ENCODE assay signal across 1 cellular context in the genomic region with DNA sequence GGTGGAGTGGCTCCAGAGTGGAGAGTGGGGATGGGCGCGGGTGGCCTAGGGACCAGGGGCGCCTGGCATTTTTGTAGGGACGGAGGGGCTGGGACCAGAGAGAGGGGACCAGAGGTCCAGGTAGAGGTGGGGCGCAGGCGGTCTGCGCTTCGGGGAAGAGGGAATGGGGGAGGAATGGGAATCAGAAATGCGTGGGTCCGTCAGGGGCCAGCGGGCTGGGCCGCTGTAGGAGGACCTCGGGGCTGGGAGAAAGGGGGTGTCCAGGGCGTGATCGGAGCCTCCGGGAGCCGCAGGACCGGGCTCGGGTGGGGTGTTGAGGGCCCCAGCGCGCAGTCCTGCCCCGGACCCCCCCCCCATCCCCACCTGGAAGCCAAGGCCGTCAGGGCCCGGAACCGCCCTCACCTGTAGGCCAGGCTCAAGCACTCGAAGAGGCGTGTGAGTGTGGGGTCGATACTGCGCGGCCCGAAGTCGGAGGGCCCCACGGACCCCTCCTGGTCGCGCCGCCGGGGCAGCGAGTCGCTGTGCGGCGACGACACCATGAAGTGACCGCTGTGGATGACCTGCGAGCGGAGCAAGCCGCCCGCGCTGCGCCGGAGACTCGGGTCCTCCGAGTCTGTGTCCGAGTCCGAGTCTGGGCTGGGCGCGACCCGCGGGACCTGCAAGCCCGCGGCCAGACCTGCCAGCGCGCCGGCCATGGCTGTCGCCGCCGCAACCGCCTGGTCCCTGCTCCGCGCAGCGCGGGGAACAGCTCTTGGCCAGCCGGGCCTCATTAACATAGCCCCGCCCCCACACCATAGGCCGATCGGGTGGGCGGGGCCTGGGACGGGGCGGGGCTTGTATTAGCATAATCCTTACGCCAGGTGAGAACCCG.
A peak's percentile ranks its signal among the peaks of the same experiment; 100 is the strongest.
TF ChIP-seq lines count a peak whose summit lies in the region.

A gene with protein sequence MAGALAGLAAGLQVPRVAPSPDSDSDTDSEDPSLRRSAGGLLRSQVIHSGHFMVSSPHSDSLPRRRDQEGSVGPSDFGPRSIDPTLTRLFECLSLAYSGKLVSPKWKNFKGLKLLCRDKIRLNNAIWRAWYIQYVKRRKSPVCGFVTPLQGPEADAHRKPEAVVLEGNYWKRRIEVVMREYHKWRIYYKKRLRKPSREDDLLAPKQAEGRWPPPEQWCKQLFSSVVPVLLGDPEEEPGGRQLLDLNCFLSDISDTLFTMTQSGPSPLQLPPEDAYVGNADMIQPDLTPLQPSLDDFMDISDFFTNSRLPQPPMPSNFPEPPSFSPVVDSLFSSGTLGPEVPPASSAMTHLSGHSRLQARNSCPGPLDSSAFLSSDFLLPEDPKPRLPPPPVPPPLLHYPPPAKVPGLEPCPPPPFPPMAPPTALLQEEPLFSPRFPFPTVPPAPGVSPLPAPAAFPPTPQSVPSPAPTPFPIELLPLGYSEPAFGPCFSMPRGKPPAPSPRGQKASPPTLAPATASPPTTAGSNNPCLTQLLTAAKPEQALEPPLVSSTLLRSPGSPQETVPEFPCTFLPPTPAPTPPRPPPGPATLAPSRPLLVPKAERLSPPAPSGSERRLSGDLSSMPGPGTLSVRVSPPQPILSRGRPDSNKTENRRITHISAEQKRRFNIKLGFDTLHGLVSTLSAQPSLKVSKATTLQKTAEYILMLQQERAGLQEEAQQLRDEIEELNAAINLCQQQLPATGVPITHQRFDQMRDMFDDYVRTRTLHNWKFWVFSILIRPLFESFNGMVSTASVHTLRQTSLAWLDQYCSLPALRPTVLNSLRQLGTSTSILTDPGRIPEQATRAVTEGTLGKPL (minus strand): TSS at position 725 of the 871 bp plus-strand sequence. CDS start 30 bp downstream, at position 695.

TF ChIP-seq in HepG2, 621 proteins besides CTCF, POLR2A, EP300 and RAD21 (continued from another document and continues in another):
- TF ChIP-seq, protein P1, sequence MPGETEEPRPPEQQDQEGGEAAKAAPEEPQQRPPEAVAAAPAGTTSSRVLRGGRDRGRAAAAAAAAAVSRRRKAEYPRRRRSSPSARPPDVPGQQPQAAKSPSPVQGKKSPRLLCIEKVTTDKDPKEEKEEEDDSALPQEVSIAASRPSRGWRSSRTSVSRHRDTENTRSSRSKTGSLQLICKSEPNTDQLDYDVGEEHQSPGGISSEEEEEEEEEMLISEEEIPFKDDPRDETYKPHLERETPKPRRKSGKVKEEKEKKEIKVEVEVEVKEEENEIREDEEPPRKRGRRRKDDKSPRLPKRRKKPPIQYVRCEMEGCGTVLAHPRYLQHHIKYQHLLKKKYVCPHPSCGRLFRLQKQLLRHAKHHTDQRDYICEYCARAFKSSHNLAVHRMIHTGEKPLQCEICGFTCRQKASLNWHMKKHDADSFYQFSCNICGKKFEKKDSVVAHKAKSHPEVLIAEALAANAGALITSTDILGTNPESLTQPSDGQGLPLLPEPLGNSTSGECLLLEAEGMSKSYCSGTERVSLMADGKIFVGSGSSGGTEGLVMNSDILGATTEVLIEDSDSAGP (CRISPR knock-in tag; IDR thresholded peaks at IDR 0.05; ENCODE audit: borderline replicate concordance) = 0 out of 2 replicates have a peak, but pooled peaks have one; percentile 45
- TF ChIP-seq LCORL (IDR thresholded peaks at IDR 0.05) (no peak), LCORL (CRISPR knock-in tag; IDR thresholded peaks at IDR 0.05) (peak; percentile 36; the same call in 1 of the 2 replicates), PAF1 (CRISPR knock-in tag; IDR thresholded peaks at IDR 0.05) (no peak), SALL1 (CRISPR knock-in tag; IDR thresholded peaks at IDR 0.05) (peak; percentile 86), YEATS4 (CRISPR knock-in tag; IDR thresholded peaks at IDR 0.05; ENCODE audit: borderline replicate concordance) (no peak; the same call in none of the 2 replicates), ZFP90 (CRISPR knock-in tag; IDR thresholded peaks at IDR 0.05; ENCODE audit: borderline replicate concordance) (no peak; the same call in 1 of the 2 replicates), SYNCRIP (IDR thresholded peaks at IDR 0.05; ENCODE audit: insufficient read depth, low read depth, low read length) (no peak), KDM3A (CRISPR knock-in tag; IDR thresholded peaks at IDR 0.05; ENCODE audit: low read depth) (peak; percentile 18; the same call in 1 of the 2 replicates), TBX3 (IDR thresholded peaks at IDR 0.05; ENCODE audit: borderline replicate concordance) (no peak), ZNF724P (CRISPR knock-in tag; IDR thresholded peaks at IDR 0.05; ENCODE audit: borderline replicate concordance) (peak; percentile 81), TBX2 (CRISPR knock-in tag; IDR thresholded peaks at IDR 0.05; ENCODE audit: borderline replicate concordance) (peak; percentile 63), ZNF274 (CRISPR knock-in tag; IDR thresholded peaks at IDR 0.05) (no peak), STAT5B (CRISPR knock-in tag; IDR thresholded peaks at IDR 0.05) (0 out of 2 replicates have a peak, but pooled peaks have one; percentile 79), ZNF768 (CRISPR knock-in tag; IDR thresholded peaks at IDR 0.05) (peak; percentile 71), ZNF333 (CRISPR knock-in tag; IDR thresholded peaks at IDR 0.05; ENCODE audit: borderline replicate concordance) (no peak), ZZZ3 (CRISPR knock-in tag; IDR thresholded peaks at IDR 0.05; ENCODE audit: borderline replicate concordance) (no peak), ZNF780A (CRISPR knock-in tag; IDR thresholded peaks at IDR 0.05) (0 out of 2 replicates have a peak, but pooled peaks have one; percentile 39)
- TF ChIP-seq, protein P2, sequence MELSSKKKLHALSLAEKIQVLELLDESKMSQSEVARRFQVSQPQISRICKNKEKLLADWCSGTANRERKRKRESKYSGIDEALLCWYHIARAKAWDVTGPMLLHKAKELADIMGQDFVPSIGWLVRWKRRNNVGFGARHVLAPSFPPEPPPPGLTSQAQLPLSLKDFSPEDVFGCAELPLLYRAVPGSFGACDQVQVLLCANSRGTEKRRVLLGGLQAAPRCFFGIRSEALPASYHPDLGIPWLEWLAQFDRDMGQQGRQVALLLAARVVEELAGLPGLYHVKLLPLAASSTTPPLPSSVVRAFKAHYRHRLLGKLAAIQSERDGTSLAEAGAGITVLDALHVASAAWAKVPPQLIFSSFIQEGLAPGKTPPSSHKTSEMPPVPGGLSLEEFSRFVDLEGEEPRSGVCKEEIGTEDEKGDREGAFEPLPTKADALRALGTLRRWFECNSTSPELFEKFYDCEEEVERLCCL (CRISPR knock-in tag; IDR thresholded peaks at IDR 0.05; ENCODE audit: borderline replicate concordance) = peak; percentile 25; the same call in 1 of the 2 replicates
- TF ChIP-seq, protein P3, sequence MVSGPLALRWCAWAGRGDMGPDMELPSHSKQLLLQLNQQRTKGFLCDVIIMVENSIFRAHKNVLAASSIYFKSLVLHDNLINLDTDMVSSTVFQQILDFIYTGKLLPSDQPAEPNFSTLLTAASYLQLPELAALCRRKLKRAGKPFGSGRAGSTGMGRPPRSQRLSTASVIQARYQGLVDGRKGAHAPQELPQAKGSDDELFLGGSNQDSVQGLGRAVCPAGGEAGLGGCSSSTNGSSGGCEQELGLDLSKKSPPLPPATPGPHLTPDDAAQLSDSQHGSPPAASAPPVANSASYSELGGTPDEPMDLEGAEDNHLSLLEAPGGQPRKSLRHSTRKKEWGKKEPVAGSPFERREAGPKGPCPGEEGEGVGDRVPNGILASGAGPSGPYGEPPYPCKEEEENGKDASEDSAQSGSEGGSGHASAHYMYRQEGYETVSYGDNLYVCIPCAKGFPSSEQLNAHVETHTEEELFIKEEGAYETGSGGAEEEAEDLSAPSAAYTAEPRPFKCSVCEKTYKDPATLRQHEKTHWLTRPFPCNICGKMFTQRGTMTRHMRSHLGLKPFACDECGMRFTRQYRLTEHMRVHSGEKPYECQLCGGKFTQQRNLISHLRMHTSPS (CRISPR knock-in tag; IDR thresholded peaks at IDR 0.05; ENCODE audit: low read depth) = no peak
- TF ChIP-seq, protein P4, sequence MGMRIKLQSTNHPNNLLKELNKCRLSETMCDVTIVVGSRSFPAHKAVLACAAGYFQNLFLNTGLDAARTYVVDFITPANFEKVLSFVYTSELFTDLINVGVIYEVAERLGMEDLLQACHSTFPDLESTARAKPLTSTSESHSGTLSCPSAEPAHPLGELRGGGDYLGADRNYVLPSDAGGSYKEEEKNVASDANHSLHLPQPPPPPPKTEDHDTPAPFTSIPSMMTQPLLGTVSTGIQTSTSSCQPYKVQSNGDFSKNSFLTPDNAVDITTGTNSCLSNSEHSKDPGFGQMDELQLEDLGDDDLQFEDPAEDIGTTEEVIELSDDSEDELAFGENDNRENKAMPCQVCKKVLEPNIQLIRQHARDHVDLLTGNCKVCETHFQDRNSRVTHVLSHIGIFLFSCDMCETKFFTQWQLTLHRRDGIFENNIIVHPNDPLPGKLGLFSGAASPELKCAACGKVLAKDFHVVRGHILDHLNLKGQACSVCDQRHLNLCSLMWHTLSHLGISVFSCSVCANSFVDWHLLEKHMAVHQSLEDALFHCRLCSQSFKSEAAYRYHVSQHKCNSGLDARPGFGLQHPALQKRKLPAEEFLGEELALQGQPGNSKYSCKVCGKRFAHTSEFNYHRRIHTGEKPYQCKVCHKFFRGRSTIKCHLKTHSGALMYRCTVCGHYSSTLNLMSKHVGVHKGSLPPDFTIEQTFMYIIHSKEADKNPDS (CRISPR knock-in tag; IDR thresholded peaks at IDR 0.05) = no peak
- TF ChIP-seq, protein P5, sequence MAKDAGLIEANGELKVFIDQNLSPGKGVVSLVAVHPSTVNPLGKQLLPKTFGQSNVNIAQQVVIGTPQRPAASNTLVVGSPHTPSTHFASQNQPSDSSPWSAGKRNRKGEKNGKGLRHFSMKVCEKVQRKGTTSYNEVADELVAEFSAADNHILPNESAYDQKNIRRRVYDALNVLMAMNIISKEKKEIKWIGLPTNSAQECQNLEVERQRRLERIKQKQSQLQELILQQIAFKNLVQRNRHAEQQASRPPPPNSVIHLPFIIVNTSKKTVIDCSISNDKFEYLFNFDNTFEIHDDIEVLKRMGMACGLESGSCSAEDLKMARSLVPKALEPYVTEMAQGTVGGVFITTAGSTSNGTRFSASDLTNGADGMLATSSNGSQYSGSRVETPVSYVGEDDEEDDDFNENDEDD (CRISPR knock-in tag; IDR thresholded peaks at IDR 0.05; ENCODE audit: borderline replicate concordance) = peak; percentile 73; the same call in 1 of the 2 replicates
- TF ChIP-seq, protein P6, sequence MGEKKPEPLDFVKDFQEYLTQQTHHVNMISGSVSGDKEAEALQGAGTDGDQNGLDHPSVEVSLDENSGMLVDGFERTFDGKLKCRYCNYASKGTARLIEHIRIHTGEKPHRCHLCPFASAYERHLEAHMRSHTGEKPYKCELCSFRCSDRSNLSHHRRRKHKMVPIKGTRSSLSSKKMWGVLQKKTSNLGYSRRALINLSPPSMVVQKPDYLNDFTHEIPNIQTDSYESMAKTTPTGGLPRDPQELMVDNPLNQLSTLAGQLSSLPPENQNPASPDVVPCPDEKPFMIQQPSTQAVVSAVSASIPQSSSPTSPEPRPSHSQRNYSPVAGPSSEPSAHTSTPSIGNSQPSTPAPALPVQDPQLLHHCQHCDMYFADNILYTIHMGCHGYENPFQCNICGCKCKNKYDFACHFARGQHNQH (CRISPR knock-in tag; IDR thresholded peaks at IDR 0.05) = no peak
- TF ChIP-seq, protein P7, sequence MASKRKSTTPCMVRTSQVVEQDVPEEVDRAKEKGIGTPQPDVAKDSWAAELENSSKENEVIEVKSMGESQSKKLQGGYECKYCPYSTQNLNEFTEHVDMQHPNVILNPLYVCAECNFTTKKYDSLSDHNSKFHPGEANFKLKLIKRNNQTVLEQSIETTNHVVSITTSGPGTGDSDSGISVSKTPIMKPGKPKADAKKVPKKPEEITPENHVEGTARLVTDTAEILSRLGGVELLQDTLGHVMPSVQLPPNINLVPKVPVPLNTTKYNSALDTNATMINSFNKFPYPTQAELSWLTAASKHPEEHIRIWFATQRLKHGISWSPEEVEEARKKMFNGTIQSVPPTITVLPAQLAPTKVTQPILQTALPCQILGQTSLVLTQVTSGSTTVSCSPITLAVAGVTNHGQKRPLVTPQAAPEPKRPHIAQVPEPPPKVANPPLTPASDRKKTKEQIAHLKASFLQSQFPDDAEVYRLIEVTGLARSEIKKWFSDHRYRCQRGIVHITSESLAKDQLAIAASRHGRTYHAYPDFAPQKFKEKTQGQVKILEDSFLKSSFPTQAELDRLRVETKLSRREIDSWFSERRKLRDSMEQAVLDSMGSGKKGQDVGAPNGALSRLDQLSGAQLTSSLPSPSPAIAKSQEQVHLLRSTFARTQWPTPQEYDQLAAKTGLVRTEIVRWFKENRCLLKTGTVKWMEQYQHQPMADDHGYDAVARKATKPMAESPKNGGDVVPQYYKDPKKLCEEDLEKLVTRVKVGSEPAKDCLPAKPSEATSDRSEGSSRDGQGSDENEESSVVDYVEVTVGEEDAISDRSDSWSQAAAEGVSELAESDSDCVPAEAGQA (IDR thresholded peaks at IDR 0.05; ENCODE audit: low read depth) = no peak
- TF ChIP-seq, protein P7 (CRISPR knock-in tag; IDR thresholded peaks at IDR 0.05; ENCODE audit: borderline replicate concordance) = 0 out of 2 replicates have a peak, but pooled peaks have one; percentile 54
- TF ChIP-seq, protein P8, sequence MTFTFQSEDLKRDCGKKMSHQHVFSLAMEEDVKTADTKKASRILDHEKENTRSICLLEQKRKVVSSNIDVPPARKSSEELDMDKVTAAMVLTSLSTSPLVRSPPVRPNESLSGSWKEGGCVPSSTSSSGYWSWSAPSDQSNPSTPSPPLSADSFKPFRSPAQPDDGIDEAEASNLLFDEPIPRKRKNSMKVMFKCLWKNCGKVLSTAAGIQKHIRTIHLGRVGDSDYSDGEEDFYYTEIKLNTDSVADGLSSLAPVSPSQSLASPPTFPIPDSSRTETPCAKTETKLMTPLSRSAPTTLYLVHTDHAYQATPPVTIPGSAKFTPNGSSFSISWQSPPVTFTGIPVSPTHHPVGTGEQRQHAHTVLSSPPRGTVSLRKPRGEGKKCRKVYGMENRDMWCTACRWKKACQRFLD (CRISPR knock-in tag; IDR thresholded peaks at IDR 0.05; ENCODE audit: borderline replicate concordance) = peak; percentile 88
- TF ChIP-seq, protein P9, sequence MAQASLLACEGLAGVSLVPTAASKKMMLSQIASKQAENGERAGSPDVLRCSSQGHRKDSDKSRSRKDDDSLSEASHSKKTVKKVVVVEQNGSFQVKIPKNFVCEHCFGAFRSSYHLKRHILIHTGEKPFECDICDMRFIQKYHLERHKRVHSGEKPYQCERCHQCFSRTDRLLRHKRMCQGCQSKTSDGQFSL (CRISPR knock-in tag; IDR thresholded peaks at IDR 0.05) = no peak; the same call in 1 of the 2 replicates
- TF ChIP-seq, protein P10, sequence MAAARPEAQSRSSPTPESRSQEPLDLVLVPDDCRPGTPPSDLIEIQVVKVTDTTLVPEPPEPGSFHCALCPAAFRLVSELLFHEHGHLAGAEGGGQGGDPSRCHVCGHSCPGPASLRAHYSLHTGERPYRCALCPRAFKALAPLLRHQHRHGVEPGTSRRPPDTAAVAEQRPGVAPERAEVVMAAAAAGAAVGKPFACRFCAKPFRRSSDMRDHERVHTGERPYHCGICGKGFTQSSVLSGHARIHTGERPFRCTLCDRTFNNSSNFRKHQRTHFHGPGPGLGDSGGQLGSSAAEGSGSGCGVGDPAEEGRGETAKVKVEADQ (CRISPR knock-in tag; IDR thresholded peaks at IDR 0.05; ENCODE audit: borderline replicate concordance) = peak; percentile 72
